In the genomic region with DNA sequence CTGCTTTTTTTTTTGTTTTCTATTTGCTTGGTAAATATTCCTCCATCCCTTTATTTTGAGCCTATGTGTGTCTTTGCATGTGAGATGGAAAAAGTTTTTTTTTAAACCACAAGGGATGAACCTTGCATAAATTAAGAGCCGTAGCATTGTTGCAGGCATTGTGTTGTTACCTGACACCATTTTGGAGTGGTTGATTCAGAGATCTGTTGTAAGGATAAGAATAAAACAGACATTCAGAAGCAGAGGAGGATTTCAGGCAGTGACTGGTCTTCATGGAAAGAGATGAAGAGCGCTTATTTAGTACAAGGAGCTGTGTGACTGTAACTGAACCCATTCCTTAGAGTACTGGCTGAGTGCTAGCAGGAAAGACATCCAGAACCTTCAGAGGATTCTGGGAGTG, we compare ENCODE assay signal across 1 cellular context.
A peak's percentile ranks its signal among the peaks of the same experiment; 100 is the strongest.
TF ChIP-seq lines count a peak whose summit lies in the region.

No MANE protein-coding gene starts in this region.

TF ChIP-seq in K562, 482 proteins besides CTCF, POLR2A, EP300 and RAD21 (continued from another document):
- TF ChIP-seq, protein P1, sequence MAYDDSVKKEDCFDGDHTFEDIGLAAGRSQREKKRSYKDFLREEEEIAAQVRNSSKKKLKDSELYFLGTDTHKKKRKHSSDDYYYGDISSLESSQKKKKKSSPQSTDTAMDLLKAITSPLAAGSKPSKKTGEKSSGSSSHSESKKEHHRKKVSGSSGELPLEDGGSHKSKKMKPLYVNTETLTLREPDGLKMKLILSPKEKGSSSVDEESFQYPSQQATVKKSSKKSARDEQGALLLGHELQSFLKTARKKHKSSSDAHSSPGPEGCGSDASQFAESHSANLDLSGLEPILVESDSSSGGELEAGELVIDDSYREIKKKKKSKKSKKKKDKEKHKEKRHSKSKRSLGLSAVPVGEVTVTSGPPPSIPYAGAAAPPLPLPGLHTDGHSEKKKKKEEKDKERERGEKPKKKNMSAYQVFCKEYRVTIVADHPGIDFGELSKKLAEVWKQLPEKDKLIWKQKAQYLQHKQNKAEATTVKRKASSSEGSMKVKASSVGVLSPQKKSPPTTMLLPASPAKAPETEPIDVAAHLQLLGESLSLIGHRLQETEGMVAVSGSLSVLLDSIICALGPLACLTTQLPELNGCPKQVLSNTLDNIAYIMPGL (CRISPR knock-in tag; IDR thresholded peaks at IDR 0.05), result no peak
- TF ChIP-seq ZNF324 (CRISPR knock-in tag; IDR thresholded peaks at IDR 0.05), result no peak
- TF ChIP-seq POLR3A (IDR thresholded peaks at IDR 0.05; ENCODE audit: borderline replicate concordance, extremely low read depth, insufficient read depth, insufficient read length), result no peak
- peak; percentile 41; the same call in 1 of the 2 replicates for TF ChIP-seq SOX6 (IDR thresholded peaks at IDR 0.05)
- TF ChIP-seq NR2F6 (CRISPR knock-in tag; IDR thresholded peaks at IDR 0.05), result no peak
- no peak for TF ChIP-seq SAFB2 (IDR thresholded peaks at IDR 0.05; ENCODE audit: borderline replicate concordance, low read depth, low read length, severe bottlenecking)
- 0 out of 2 replicates have a peak, but pooled peaks have one; percentile 16 for TF ChIP-seq ARID1B (IDR thresholded peaks at IDR 0.05)
- TF ChIP-seq, protein P2, sequence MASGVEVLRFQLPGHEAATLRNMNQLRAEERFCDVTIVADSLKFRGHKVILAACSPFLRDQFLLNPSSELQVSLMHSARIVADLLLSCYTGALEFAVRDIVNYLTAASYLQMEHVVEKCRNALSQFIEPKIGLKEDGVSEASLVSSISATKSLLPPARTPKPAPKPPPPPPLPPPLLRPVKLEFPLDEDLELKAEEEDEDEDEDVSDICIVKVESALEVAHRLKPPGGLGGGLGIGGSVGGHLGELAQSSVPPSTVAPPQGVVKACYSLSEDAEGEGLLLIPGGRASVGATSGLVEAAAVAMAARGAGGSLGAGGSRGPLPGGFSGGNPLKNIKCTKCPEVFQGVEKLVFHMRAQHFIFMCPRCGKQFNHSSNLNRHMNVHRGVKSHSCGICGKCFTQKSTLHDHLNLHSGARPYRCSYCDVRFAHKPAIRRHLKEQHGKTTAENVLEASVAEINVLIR (CRISPR knock-in tag; IDR thresholded peaks at IDR 0.05), result no peak
- TF ChIP-seq, protein P3, sequence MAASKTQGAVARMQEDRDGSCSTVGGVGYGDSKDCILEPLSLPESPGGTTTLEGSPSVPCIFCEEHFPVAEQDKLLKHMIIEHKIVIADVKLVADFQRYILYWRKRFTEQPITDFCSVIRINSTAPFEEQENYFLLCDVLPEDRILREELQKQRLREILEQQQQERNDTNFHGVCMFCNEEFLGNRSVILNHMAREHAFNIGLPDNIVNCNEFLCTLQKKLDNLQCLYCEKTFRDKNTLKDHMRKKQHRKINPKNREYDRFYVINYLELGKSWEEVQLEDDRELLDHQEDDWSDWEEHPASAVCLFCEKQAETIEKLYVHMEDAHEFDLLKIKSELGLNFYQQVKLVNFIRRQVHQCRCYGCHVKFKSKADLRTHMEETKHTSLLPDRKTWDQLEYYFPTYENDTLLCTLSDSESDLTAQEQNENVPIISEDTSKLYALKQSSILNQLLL (CRISPR knock-in tag; IDR thresholded peaks at IDR 0.05; ENCODE audit: borderline replicate concordance), result no peak
